In the genomic region with DNA sequence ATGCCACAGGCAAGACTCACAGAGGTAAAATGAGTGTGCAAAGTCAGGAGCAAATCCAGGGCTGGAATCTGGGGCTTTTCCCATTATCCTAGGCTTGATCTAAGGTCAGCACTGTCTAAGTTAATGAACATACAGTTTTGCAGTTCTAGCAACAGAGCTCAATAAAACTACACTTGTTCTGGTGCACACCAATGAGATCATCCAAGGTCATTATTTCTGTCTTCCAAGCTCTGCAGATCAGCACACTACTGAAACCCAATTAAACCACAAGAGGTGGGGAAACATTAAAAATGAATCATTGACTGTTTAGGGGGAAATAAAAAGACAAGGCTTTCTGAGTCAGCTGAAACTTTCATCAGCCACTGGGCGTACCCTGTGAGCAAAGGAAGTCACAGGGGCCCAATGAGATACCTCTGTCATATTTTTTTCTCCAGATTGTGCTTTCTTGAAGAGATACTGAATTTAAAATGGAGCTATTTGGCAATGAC, we compare ENCODE assay signal across 8 cellular contexts.
DNase-seq lines count a peak whose midpoint lies in the region; ATAC-seq lines count a peak whose summit lies in the region.

No MANE protein-coding gene starts in this region.

- ATAC-seq in GM18519 (IDR thresholded peaks at IDR 0.05; ENCODE audit: low FRiP score, unreplicated experiment) (peak; percentile 43), HG03060 (IDR thresholded peaks at IDR 0.05; ENCODE audit: low read depth, unreplicated experiment) (peak; percentile 25), left ventricle myocardium superior (peak; percentile 39), HG03025 (IDR thresholded peaks at IDR 0.05; ENCODE audit: low FRiP score, unreplicated experiment) (no peak)

- H3K4me1 Mint-ChIP-seq in activated T-helper 1 cell treated with anti-CD3 and anti-CD28 coated beads, Interleukin-12 subunit alpha, Interleukin-12 subunit beta, Interleukin-2, Interleukin-4 antibody, amounts not matched to agents 30 ng/mL and 10 ng/mL and 1 ng/mL, durations not matched to agents 14 hours and 24 hours and 36 hours (ENCODE audit: low read depth), result no peaks in the 10 kb centered on the region

- in situ Hi-C loops in KBM-7 (cut with MboI; ENCODE audit: low pct_unique_long_range_greater_than_20kb, low sequenced_read_pairs), result no loop called here

- H3K4me1 ChIP-seq in ACC112 (ENCODE audit: control insufficient read depth, insufficient read depth, low read length, unreplicated experiment), result peaks cover 49% of the 10 kb centered on the region

- H3K36me3 Mint-ChIP-seq in activated T-helper 1 cell treated with anti-CD3 and anti-CD28 coated beads, Interleukin-12 subunit alpha, Interleukin-12 subunit beta, Interleukin-2, Interleukin-4 antibody, amounts not matched to agents 30 ng/mL and 10 ng/mL and 1 ng/mL, durations not matched to agents 14 hours and 24 hours and 36 hours (ENCODE audit: low read depth), result no peaks in the 10 kb centered on the region

- H3K79me2 ChIP-seq in ACC112 (ENCODE audit: control insufficient read depth, insufficient read depth, low read length, unreplicated experiment), result no peaks in the 10 kb centered on the region

- no peak overlapping the region for H2AFZ ChIP-seq in ACC112 (ENCODE audit: low read length, unreplicated experiment)

- H3K9me3 Mint-ChIP-seq in activated T-helper 1 cell treated with anti-CD3 and anti-CD28 coated beads, Interleukin-12 subunit alpha, Interleukin-12 subunit beta, Interleukin-2, Interleukin-4 antibody, amounts not matched to agents 30 ng/mL and 10 ng/mL and 1 ng/mL, durations not matched to agents 14 hours and 24 hours and 36 hours, result no peaks in the 10 kb centered on the region

- intact Hi-C loops in left ventricle myocardium superior (cut with micrococcal nuclease), result no loop called here
- intact Hi-C loops in activated T-helper 1 cell treated with anti-CD3 and anti-CD28 coated beads, Interleukin-12 subunit alpha, Interleukin-12 subunit beta, Interleukin-2, Interleukin-4 antibody, amounts not matched to agents 30 ng/mL and 10 ng/mL and 1 ng/mL, durations not matched to agents 14 hours and 24 hours and 36 hours (cut with micrococcal nuclease), result no loop called here

- DNase-seq in SHP77 treated with DMSO at 0.1 percent for 48 hours (lab: John Stamatoyannopoulos, UW) (peak; percentile 68), left ventricle myocardium superior (no peak), KBM-7 (no peak)
- no peak for DNase-seq in activated T-helper 1 cell treated with anti-CD3 and anti-CD28 coated beads, Interleukin-12 subunit alpha, Interleukin-12 subunit beta, Interleukin-2, Interleukin-4 antibody, amounts not matched to agents 30 ng/mL and 10 ng/mL and 1 ng/mL, durations not matched to agents 14 hours and 24 hours and 36 hours (ENCODE audit: low spot score)

- H3K27ac ChIP-seq in ACC112 (ENCODE audit: low read depth, low read length), result peak overlapping the region; percentile 63

- H3K4me3 Mint-ChIP-seq in activated T-helper 1 cell treated with anti-CD3 and anti-CD28 coated beads, Interleukin-12 subunit alpha, Interleukin-12 subunit beta, Interleukin-2, Interleukin-4 antibody, amounts not matched to agents 30 ng/mL and 10 ng/mL and 1 ng/mL, durations not matched to agents 14 hours and 24 hours and 36 hours, result no peak overlapping the region

- H3K4me3 ChIP-seq in ACC112 (ENCODE audit: low read depth, low read length), result no peak overlapping the region

- H3K27me3 ChIP-seq in ACC112 (ENCODE audit: insufficient read depth, low read length), result no peaks in the 10 kb centered on the region

- no peaks in the 10 kb centered on the region for H3K27me3 Mint-ChIP-seq in activated T-helper 1 cell treated with anti-CD3 and anti-CD28 coated beads, Interleukin-12 subunit alpha, Interleukin-12 subunit beta, Interleukin-2, Interleukin-4 antibody, amounts not matched to agents 30 ng/mL and 10 ng/mL and 1 ng/mL, durations not matched to agents 14 hours and 24 hours and 36 hours (ENCODE audit: insufficient read depth)

- H3K36me3 ChIP-seq in ACC112 (ENCODE audit: insufficient read depth, low read length), result no peaks in the 10 kb centered on the region

- no peak overlapping the region for H3K27ac Mint-ChIP-seq in activated T-helper 1 cell treated with anti-CD3 and anti-CD28 coated beads, Interleukin-12 subunit alpha, Interleukin-12 subunit beta, Interleukin-2, Interleukin-4 antibody, amounts not matched to agents 30 ng/mL and 10 ng/mL and 1 ng/mL, durations not matched to agents 14 hours and 24 hours and 36 hours
